In the genomic region with DNA sequence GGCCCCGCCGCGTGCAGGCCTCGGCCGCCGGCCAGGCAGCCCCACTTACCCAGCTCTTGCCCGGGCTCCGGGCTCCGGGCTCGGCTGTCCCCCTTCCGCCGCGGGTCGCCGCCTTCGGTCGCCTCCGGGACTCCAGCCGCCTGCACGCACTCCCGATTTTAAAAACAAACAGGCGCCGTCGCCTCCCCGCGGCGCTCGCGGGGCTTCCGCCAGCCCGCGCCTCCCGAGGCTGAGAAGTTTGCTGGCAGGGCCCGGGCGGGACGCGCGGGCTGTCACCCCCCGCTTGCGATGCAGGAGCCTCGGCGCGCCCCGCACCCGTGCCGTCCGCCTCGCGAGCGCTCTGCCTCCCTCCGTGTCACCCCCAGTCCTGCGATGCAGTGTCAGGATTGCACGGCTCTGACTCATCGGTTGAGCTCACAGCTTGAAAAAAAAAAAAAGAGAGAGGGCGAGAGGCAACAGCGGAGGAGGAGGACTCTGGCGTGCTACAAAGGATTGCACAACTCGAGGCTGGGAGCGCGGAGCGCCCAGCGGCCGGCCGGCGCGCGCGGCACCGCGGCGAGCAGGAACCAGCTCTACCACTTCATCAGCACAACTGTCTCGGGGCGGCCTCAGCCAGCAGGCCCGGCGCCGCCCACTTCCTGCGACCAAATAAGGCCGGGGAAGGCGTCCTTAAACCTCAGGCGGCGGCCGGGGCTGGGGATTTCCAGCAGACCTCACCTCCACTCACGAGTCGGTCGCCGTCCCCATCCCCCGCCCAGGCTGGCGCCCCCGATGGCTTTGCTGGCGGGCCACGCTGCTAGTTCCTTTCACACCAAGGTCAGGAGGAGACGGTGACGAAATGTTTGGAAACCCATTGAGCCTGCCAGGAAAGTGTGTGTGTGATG, we compare ENCODE assay signal across 8 cellular contexts. TPM values are rescaled to one million over a fixed set of nuclear protein-coding genes. Genes with fewer than 3 reads are reported as not detected.
DNase-seq lines count a peak whose midpoint lies in the region; ATAC-seq and TF ChIP-seq lines count a peak whose summit lies in the region.

No MANE protein-coding gene starts in this region.

- peaks cover 63% of the 10 kb centered on the region for H3K4me1 Mint-ChIP-seq in neural crest cell
- peaks cover 88% of the 10 kb centered on the region for H3K4me1 Mint-ChIP-seq in stimulated activated naive CD8-positive, alpha-beta T cell treated with anti-CD3 and anti-CD28 coated beads, Interleukin-15, amount 100 ng/mL, for 72 hours

- H3F3A ChIP-seq in MM.1S (ENCODE audit: insufficient read depth, low read length): peaks cover 25% of the 10 kb centered on the region

- no peaks in the 10 kb centered on the region for H3K36me3 ChIP-seq in MM.1S (replicated peaks; ENCODE audit: insufficient read depth, low read length)

- H4K20me1 ChIP-seq in MM.1S (ENCODE audit: insufficient read depth, low read length): no peaks in the 10 kb centered on the region; the same call in 1 of the 2 replicates

- peak; percentile 82 for ATAC-seq in stimulated activated naive CD8-positive, alpha-beta T cell treated with anti-CD3 and anti-CD28 coated beads, Interleukin-15, amount 100 ng/mL, for 72 hours

- no peaks in the 10 kb centered on the region for H3K36me3 Mint-ChIP-seq in neural crest cell (ENCODE audit: low read depth)

- H3K9me2 ChIP-seq in MM.1S (replicated peaks; ENCODE audit: insufficient read depth, low read length): no peaks in the 10 kb centered on the region

- H3K9me3 Mint-ChIP-seq in neural crest cell: no peaks in the 10 kb centered on the region
- no peaks in the 10 kb centered on the region for H3K9me3 Mint-ChIP-seq in stimulated activated naive CD8-positive, alpha-beta T cell treated with anti-CD3 and anti-CD28 coated beads, Interleukin-15, amount 100 ng/mL, for 72 hours

- H3K4me3 Mint-ChIP-seq in neural crest cell: peak overlapping the region; percentile 87
- peak overlapping the region; percentile 87 to 89 for H3K4me3 Mint-ChIP-seq in stimulated activated naive CD8-positive, alpha-beta T cell treated with anti-CD3 and anti-CD28 coated beads, Interleukin-15, amount 100 ng/mL, for 72 hours

- peak overlapping the region; percentile 92 for H3K27ac ChIP-seq in MM.1S (ENCODE audit: low read length)

- peak overlapping the region; percentile 87 for H3K9ac ChIP-seq in MM.1S (ENCODE audit: low read length)

- H2AFZ ChIP-seq in MM.1S (ENCODE audit: low read length): no peak overlapping the region

- peaks cover 60% of the 10 kb centered on the region for H3K79me2 ChIP-seq in MM.1S (ENCODE audit: low read length)

- H3K27me3 ChIP-seq in MM.1S (replicated peaks; ENCODE audit: insufficient read depth, low read length): no peaks in the 10 kb centered on the region

- H3K27ac Mint-ChIP-seq in neural crest cell (ENCODE audit: unreplicated experiment): peak overlapping the region; percentile 91
- H3K27ac Mint-ChIP-seq in stimulated activated naive CD8-positive, alpha-beta T cell treated with anti-CD3 and anti-CD28 coated beads, Interleukin-15, amount 100 ng/mL, for 72 hours: peak overlapping the region; percentile 96 to 98

- peak overlapping the region; percentile 87 for H3K4me2 ChIP-seq in MM.1S (ENCODE audit: low read depth, low read length)

- DNase-seq in GM03348 (ENCODE audit: low spot score) (peak; percentile 96), HCEC 1CT (peak; percentile 99), MM.1S (peak; percentile 89), SHP77 (lab: John Stamatoyannopoulos, UW) (peak; percentile 86 to 94), activated gamma-delta T cell (lab: John Stamatoyannopoulos, UW) (peak; percentile 99), fibroblast of the conjunctiva (ENCODE audit: low read depth) (peak; percentile 98), neural crest cell (ENCODE audit: low read depth, low spot score) (peak; percentile 81)
- peak; percentile 96 to 97 for DNase-seq in stimulated activated naive CD8-positive, alpha-beta T cell treated with anti-CD3 and anti-CD28 coated beads, Interleukin-15, amount 100 ng/mL, for 72 hours

- no peaks in the 10 kb centered on the region for H3K9me3 ChIP-seq in MM.1S (replicated peaks; ENCODE audit: insufficient read depth, low read length)

- peaks cover 2% of the 10 kb centered on the region for H3K27me3 Mint-ChIP-seq in neural crest cell (ENCODE audit: low read depth)
- no peaks in the 10 kb centered on the region for H3K27me3 Mint-ChIP-seq in stimulated activated naive CD8-positive, alpha-beta T cell treated with anti-CD3 and anti-CD28 coated beads, Interleukin-15, amount 100 ng/mL, for 72 hours

- H3K4me1 ChIP-seq in MM.1S (ENCODE audit: low read length): peaks cover 38% of the 10 kb centered on the region

- H3K4me3 ChIP-seq in MM.1S (ENCODE audit: low read length): peak overlapping the region; percentile 69

- TF ChIP-seq CTCF in MM.1S (IDR thresholded peaks at IDR 0.05; ENCODE audit: low read length) (no peak), neural crest cell (conservative IDR thresholded peaks at IDR 0.05) (peak; percentile 36)

RNA-seq across cellular contexts. Expression of a gene that starts 45.8 kb away (rescaled TPM):
- 94.4 and 97.4 TPM in 2 replicates for total RNA-seq in neural crest cell

Comparison
In these comparisons a context has a peak if more than half of its experiments do, and no peak if none do; other contexts are left out.
1. Peak in every context shown above with its lines: DNase-seq, ATAC-seq, H3K4me3 ChIP-seq and H3K27ac ChIP-seq.